Comparison of ENCODE assay signal across 20 cellular contexts in the genomic region with DNA sequence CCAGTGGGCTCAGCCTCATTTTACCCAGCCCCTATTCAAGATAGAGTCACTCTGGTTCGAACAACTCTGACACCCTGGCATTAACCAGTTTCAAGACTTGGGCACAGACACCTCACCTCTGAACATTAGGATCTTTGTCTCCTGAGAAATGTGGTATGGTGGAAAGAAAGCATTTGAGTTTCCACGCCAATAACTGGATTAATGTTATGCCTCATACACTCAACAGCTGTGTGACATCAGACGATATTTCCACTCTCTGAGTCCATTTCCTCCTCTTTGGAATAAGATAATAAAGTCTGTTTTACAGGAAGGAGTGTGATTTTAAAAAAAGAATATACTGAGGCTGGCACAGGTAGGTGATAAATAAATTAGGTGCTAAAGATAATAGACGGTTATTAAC.
A peak's percentile ranks its signal among the peaks of the same experiment; 100 is the strongest.
DNase-seq lines count a peak whose midpoint lies in the region; ATAC-seq and TF ChIP-seq lines count a peak whose summit lies in the region.
"Had no signal": no experiment of that assay in that cellular context is flagged by ENCODE, and none has a peak within 500 bp of the region (broad histone marks: within the 10 kb centered on the region; RNA-seq: fewer than 3 reads in every experiment).

No MANE protein-coding gene starts in this region.

- H3K4me1 ChIP-seq in esophagus muscularis mucosa (peaks cover 0 to 20% (median 3%) of the 10 kb centered on the region in 4 donors), mucosa of descending colon (ENCODE audit: low read depth) (no peaks in the 10 kb centered on the region), tibial nerve (peaks cover 0 to 55% (median 17%) of the 10 kb centered on the region in 4 donors)
- H3K4me1 ChIP-seq: upper lobe of left lung had no signal

- H3K9me3 ChIP-seq in esophagus muscularis mucosa (no peaks in the 10 kb centered on the region), mucosa of descending colon (no peaks in the 10 kb centered on the region), tibial nerve (no peaks in the 10 kb centered on the region)
- H3K9me3 ChIP-seq: HAP-1, upper lobe of left lung had no signal

- no peak for TF ChIP-seq EP300 in esophagus muscularis mucosa (IDR thresholded peaks at IDR 0.05)
- no peak for TF ChIP-seq EP300 in tibial nerve (IDR thresholded peaks at IDR 0.05)

- TF ChIP-seq CTCF in esophagus muscularis mucosa (IDR thresholded peaks at IDR 0.05): no peak
- no peak for TF ChIP-seq CTCF in mucosa of descending colon (IDR thresholded peaks at IDR 0.05)
- TF ChIP-seq CTCF in tibial nerve (IDR thresholded peaks at IDR 0.05): no peak

- H3K4me3 ChIP-seq in esophagus muscularis mucosa (no peak overlapping the region), mucosa of descending colon (no peak overlapping the region), tibial nerve (no peak overlapping the region)
- H3K4me3 ChIP-seq: HAP-1, upper lobe of left lung had no signal

- H3K27ac ChIP-seq in esophagus muscularis mucosa (replicated peaks in 1 of 4): peak overlapping the region in 3 of 4 donors; percentile 10 to 73 (median 47)
- H3K27ac ChIP-seq in tibial nerve: peak overlapping the region in 3 of 4 donors; percentile 11 to 83 (median 75)
- H3K27ac ChIP-seq: 22Rv1, RWPE1 had no signal

- 58% methylated on average over 4 of the region's 4 CpGs for WGBS in esophagus muscularis mucosa
- 51 to 65% methylated on average over 4 of the region's 4 CpGs for WGBS in tibial nerve, 2 donors

- no peaks in the 10 kb centered on the region for H3K36me3 ChIP-seq in esophagus muscularis mucosa
- no peaks in the 10 kb centered on the region for H3K36me3 ChIP-seq in mucosa of descending colon (ENCODE audit: low read depth)
- no peaks in the 10 kb centered on the region for H3K36me3 ChIP-seq in tibial nerve
- H3K36me3 ChIP-seq: HAP-1, upper lobe of left lung had no signal

- DNase-seq in DMS153 (lab: John Stamatoyannopoulos, UW) (peak; percentile 21), DMS153 treated with DMSO at 0.1 percent for 48 hours (lab: John Stamatoyannopoulos, UW; ENCODE audit: unreplicated experiment) (no peak), esophagus muscularis mucosa (ENCODE audit: extremely low spot score) (no peak), mucosa of descending colon (no peak), tibial nerve (ENCODE audit: low spot score in 2 of 2) (no peak), NCI-H2227 (lab: John Stamatoyannopoulos, UW; ENCODE audit: unreplicated experiment) (no peak), head of caudate nucleus (no peak)
- DNase-seq: activated B cell treated with CpG ODN at 0.5 μM for 24 hours; activated naive CD4-positive, alpha-beta T cell treated with anti-CD3 and anti-CD28 coated beads, Interleukin-2, amount 50 U/mL, for 16 hours; CD8-positive, alpha-beta T cell; DMS79; GF-D8; NCI-H1694 treated with DMSO at 0.1 percent for 48 hours; NCI-H226; nephron progenitor cell; upper lobe of left lung had no signal

- ATAC-seq in mucosa of descending colon (peak; percentile 26), HG02623 (IDR thresholded peaks at IDR 0.05; ENCODE audit: unreplicated experiment) (no peak)
- ATAC-seq: CD8-positive, alpha-beta T cell had no signal

- intact Hi-C loops in esophagus muscularis mucosa (cut with DNase I): no loop called here
- intact Hi-C loops in mucosa of descending colon (cut with DNase I, micrococcal nuclease): no loop called here
- intact Hi-C loops in head of caudate nucleus (cut with DNase I): no loop called here

- no peaks in the 10 kb centered on the region for H3K27me3 ChIP-seq in esophagus muscularis mucosa
- H3K27me3 ChIP-seq in tibial nerve: no peaks in the 10 kb centered on the region
- H3K27me3 ChIP-seq: upper lobe of left lung had no signal

- TF ChIP-seq POLR2A in esophagus muscularis mucosa (IDR thresholded peaks at IDR 0.05; ENCODE audit: low read depth) (no peak), tibial nerve (IDR thresholded peaks at IDR 0.05) (no peak)
